30 cellular contexts compared by ENCODE assay signal in the genomic region with DNA sequence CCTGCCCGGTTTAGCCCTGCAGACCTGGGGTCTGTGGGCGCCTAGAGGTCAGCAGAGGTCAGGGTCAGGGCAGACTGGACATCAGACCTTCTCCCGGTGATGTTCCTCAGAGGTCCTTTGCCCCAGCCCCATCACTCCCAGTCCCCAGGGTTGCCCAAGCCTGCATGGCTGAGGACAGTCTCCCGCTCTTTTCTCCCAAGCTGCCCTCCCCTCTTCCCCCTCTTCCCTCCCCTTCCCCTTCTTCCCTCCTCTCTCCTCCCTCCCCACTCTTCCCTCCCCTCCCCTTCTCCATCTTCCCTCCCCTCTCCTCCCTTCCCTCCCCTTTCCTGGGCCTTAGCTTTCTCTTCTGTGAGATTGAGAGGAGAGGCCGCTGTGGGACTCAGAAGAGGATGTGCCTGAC. TPM values are rescaled to one million over a fixed set of nuclear protein-coding genes. Genes with fewer than 3 reads are reported as not detected.
"Had no signal": no experiment of that assay in that cellular context is flagged by ENCODE, and none has a peak within 500 bp of the region (broad histone marks: within the 10 kb centered on the region; RNA-seq: fewer than 3 reads in every experiment).

No MANE protein-coding gene starts in this region.

- H3K9me3 ChIP-seq: esophagus muscularis mucosa, gastrocnemius medialis, heart right ventricle, left ventricle myocardium inferior, neutrophil, psoas muscle, spleen, tibial artery, upper lobe of left lung, uterus had no signal

- H3K4me3 Mint-ChIP-seq: immature natural killer cell; nephron progenitor cell; stimulated activated memory B cell treated with anti-CD40 and anti-IgM and Interleukin-4, amounts not matched to agents 10 μg/mL and 1 μg/mL and 100 μg/mL, for 72 hours; stimulated activated naive CD8-positive, alpha-beta T cell treated with anti-CD3 and anti-CD28 coated beads, Interleukin-15, Interleukin-2, amounts not matched to agents 100 ng/mL and 50 ng/mL, for 24 hours had no signal

- H3K36me3 Mint-ChIP-seq: immature natural killer cell; naive B cell; stimulated activated memory B cell treated with anti-CD40 and anti-IgM and Interleukin-4, amounts not matched to agents 10 μg/mL and 1 μg/mL and 100 μg/mL, for 72 hours had no signal

- H3K36me3 ChIP-seq: esophagus muscularis mucosa, gastrocnemius medialis, heart right ventricle, left ventricle myocardium inferior, neutrophil, spleen, tibial artery, upper lobe of left lung, uterus had no signal

- H3K4me3 ChIP-seq: esophagus muscularis mucosa, gastrocnemius medialis, heart right ventricle, left ventricle myocardium inferior, lung, psoas muscle, tibial artery, upper lobe of left lung, uterus had no signal

- H3K27ac Mint-ChIP-seq: immature natural killer cell; nephron progenitor cell; stimulated activated memory B cell treated with anti-CD40 and anti-IgM and Interleukin-4, amounts not matched to agents 10 μg/mL and 1 μg/mL and 100 μg/mL, for 72 hours; stimulated activated naive CD8-positive, alpha-beta T cell treated with anti-CD3 and anti-CD28 coated beads, Interleukin-15, Interleukin-2, amounts not matched to agents 100 ng/mL and 50 ng/mL, for 24 hours had no signal

- ATAC-seq: gastrocnemius medialis; heart right ventricle; psoas muscle; sciatic nerve; stimulated activated memory B cell treated with anti-CD40 and anti-IgM and Interleukin-4, amounts not matched to agents 10 μg/mL and 1 μg/mL and 100 μg/mL, for 72 hours had no signal

- H3K9me3 Mint-ChIP-seq: naive B cell; nephron progenitor cell; stimulated activated memory B cell treated with anti-CD40 and anti-IgM and Interleukin-4, amounts not matched to agents 10 μg/mL and 1 μg/mL and 100 μg/mL, for 72 hours; stimulated activated naive CD8-positive, alpha-beta T cell treated with anti-CD3 and anti-CD28 coated beads, Interleukin-15, Interleukin-2, amounts not matched to agents 100 ng/mL and 50 ng/mL, for 24 hours had no signal

- FAIRE-seq: keratinocyte had no signal

- H3K4me1 ChIP-seq: gastrocnemius medialis, psoas muscle had no signal

- H3K27ac ChIP-seq: epithelial cell of prostate, esophagus muscularis mucosa, gastrocnemius medialis, heart right ventricle, left ventricle myocardium inferior, neutrophil, psoas muscle, spleen, tibial artery, upper lobe of left lung, uterus had no signal

- H3K4me1 Mint-ChIP-seq: immature natural killer cell had no signal

- DNase-seq: cortex of kidney; effector memory CD4-positive, alpha-beta T cell; gastrocnemius medialis; heart right ventricle; hypothalamus; immature natural killer cell; left ventricle myocardium inferior; mesenchymal stem cell; naive B cell; nephron progenitor cell; psoas muscle; retina; spleen; stimulated activated CD4-positive, alpha-beta T cell treated with anti-CD3 and anti-CD28 coated beads, Interleukin-15, amount 100 ng/mL, for 24 hours; stimulated activated CD4-positive, alpha-beta T cell treated with anti-CD3 and anti-CD28 coated beads, Interleukin-1b, Interleukin-23, amount 100 ng/mL, for 48 hours; stimulated activated CD4-positive, alpha-beta T cell treated with anti-CD3 and anti-CD28 coated beads, Interleukin-4, amount 100 ng/mL, for 24 hours; tibial artery; uterus had no signal

RNA-seq across cellular contexts. Expression of gene LHX3, which starts 10.4 kb away (rescaled TPM):
- total RNA-seq: esophagus muscularis mucosa, fibroblast of villous mesenchyme, gastrocnemius medialis, heart right ventricle, left ventricle myocardium inferior, lung, osteoblast, psoas muscle, sciatic nerve, skeletal muscle tissue, spleen, uterus had no signal
- polyA plus RNA-seq: heart right ventricle, immature natural killer cell, keratinocyte, lung, psoas muscle, spleen had no signal
